In genomic region chr5:9546973-9547947, GRCh38 we compare ENCODE assay signal across 8 cellular contexts. TPM values are rescaled to one million over a fixed set of nuclear protein-coding genes. Genes with fewer than 3 reads are reported as not detected.
DNase-seq lines count a peak whose midpoint lies in the region; ATAC-seq lines count a peak whose summit lies in the region.

No MANE protein-coding gene starts in this region.

- H3K4me3 ChIP-seq in subcutaneous abdominal adipose tissue (ENCODE audit: low read depth in 1 of 5, low read length in 5 of 5): peak overlapping the region; percentile 48 to 85 (median 74)

- H3K27me3 ChIP-seq in subcutaneous abdominal adipose tissue (ENCODE audit: control insufficient read depth in 5 of 5, insufficient read depth in 4 of 5, low read length in 5 of 5): peaks cover 3 to 9% (median 6%) of the 10 kb centered on the region in 5 donors

- ATAC-seq in HG02610 (IDR thresholded peaks at IDR 0.05; ENCODE audit: unreplicated experiment) (no peak), HG03139 (IDR thresholded peaks at IDR 0.05; ENCODE audit: unreplicated experiment) (no peak)

- H3K27ac ChIP-seq in cingulate gyrus (ENCODE audit: low read depth, low read length) (peak overlapping the region; percentile 84), subcutaneous abdominal adipose tissue (ENCODE audit: low read depth, low read length) (peak overlapping the region; percentile 81)

- peak overlapping the region in 4 of 5 donors; percentile 43 to 77 (median 60) for H3K9ac ChIP-seq in subcutaneous abdominal adipose tissue (ENCODE audit: low read length in 5 of 5)

- H3K36me3 ChIP-seq in subcutaneous abdominal adipose tissue (ENCODE audit: control insufficient read depth in 5 of 5, insufficient read depth in 5 of 5, low read length in 5 of 5): peaks cover 6 to 19% (median 10%) of the 10 kb centered on the region in 5 donors

- DNase-seq in HT1080 (ENCODE audit: low read depth) (peak; percentile 69), kidney tubule cell (ENCODE audit: low spot score) (peak; percentile 85), epidermal melanocyte (ENCODE audit: insufficient read length, low spot score) (no peak), NCI-H2107 treated with DMSO at 0.1 percent for 48 hours (lab: John Stamatoyannopoulos, UW; ENCODE audit: unreplicated experiment) (no peak)

- H3K4me1 ChIP-seq in subcutaneous abdominal adipose tissue (ENCODE audit: control insufficient read depth in 5 of 5, insufficient read depth in 5 of 5, low read length in 5 of 5): peaks cover 0 to 36% (median 32%) of the 10 kb centered on the region in 5 donors

- H3K9me3 ChIP-seq in subcutaneous abdominal adipose tissue (ENCODE audit: control insufficient read depth in 5 of 5, low read length in 5 of 5): no peaks in the 10 kb centered on the region

RNA-seq across cellular contexts. Expression of gene SEMA5A, which starts 1.4 kb away (rescaled TPM):
- total RNA-seq in HT1080 (2014; rRNA removed; shearing (Covaris generic)): 1.8 and 2.7 TPM in 2 replicates
- 2.9 and 5.3 TPM in 2 replicates for polyA plus RNA-seq in HT1080 (2015; cell fraction: cytosol; rRNA removed)
- 4.6 and 5.8 TPM in 2 replicates for polyA plus RNA-seq in HT1080 (2015; cell fraction: nucleus; rRNA removed)

Comparison
In these comparisons a context has a peak if more than half of its experiments do, and no peak if none do; other contexts are left out.
1. DNase-seq: peak in HT1080 (single experiment) and kidney tubule cell (single experiment); none in epidermal melanocyte (single experiment) and NCI-H2107 treated with DMSO at 0.1 percent for 48 hours (single experiment).